In the genomic region with DNA sequence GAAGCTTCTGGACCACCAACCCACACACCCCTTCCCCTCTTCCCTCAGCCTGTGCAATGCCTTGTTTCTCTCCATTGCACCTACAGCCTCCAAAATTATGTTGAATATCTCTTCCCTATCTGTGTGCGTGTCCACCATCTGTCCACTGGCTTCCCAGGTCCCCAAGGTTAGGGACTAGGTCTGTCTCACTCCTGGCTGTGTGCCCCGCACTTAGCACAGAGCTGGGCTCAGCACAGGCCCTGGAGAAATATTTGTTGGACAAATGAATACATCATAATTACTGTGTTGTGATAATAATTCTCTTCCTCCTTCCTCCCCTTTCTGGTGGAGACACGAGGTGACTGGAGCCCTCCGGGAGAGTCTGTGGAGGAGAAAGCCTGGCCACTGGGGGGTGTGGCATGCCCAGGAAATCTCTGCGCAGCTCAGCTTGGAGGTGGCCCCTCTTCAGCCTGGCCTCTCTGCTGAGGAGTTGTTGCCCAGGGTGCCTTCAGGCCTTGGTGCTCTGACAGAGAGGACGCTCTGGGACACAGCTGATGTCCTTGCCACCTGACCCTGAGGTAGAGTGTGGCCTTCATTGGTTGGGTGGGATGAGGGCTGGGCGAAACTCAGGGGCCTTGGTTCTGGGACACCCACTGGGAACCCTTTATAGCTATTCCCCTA, we compare ENCODE assay signal across 10 cellular contexts. TPM values are rescaled to one million over a fixed set of nuclear protein-coding genes. Genes with fewer than 3 reads are reported as not detected.
DNase-seq lines count a peak whose midpoint lies in the region; ATAC-seq, FAIRE-seq and TF ChIP-seq lines count a peak whose summit lies in the region.
"Had no signal": no experiment of that assay in that cellular context is flagged by ENCODE, and none has a peak within 500 bp of the region (broad histone marks: within the 10 kb centered on the region; RNA-seq: fewer than 3 reads in every experiment).

No MANE protein-coding gene starts in this region.

- H2AFZ ChIP-seq in GM12878 (ENCODE audit: control insufficient read depth, low read depth, low read length): no peak overlapping the region

- TF ChIP-seq POLR2A in GM12878 (IDR thresholded peaks at IDR 0.05; ENCODE audit: low read depth, low read length): no peak

- TF ChIP-seq CTCF in GM12878 (IDR thresholded peaks at IDR 0.05 in 2 of 3, conservative IDR thresholded peaks at IDR 0.05 in 1 of 3; ENCODE audit: control insufficient read depth in 2 of 3, extremely low read depth in 1 of 3, insufficient read depth in 1 of 3, low read depth in 3 of 3, low read length in 3 of 3): peak; percentile 4 to 13 (median 10); a peak in 1 of 6 replicates

- no peak overlapping the region for H3K4me2 ChIP-seq in GM12878 (ENCODE audit: control insufficient read depth, insufficient read depth)

- H3K4me1 Mint-ChIP-seq in activated T-cell treated with anti-CD3 and anti-CD28 coated beads, Interleukin-2, amount 50 U/mL, for 72 hours (ENCODE audit: low read depth): peaks cover 23% of the 10 kb centered on the region

- H3K27me3 Mint-ChIP-seq in activated T-cell treated with anti-CD3 and anti-CD28 coated beads, Interleukin-2, amount 50 U/mL, for 72 hours (ENCODE audit: low read depth): peaks cover 7% of the 10 kb centered on the region

- H3K27me3 ChIP-seq in GM12878 (replicated peaks in 1 of 2; ENCODE audit: control insufficient read depth in 2 of 2, insufficient read depth in 2 of 2, low read length in 1 of 2): no peaks in the 10 kb centered on the region
- H3K27me3 ChIP-seq in stomach smooth muscle (ENCODE audit: control insufficient read depth in 1 of 2, insufficient read depth in 2 of 2, low read length in 2 of 2): no peaks in the 10 kb centered on the region

- no peak for TF ChIP-seq EP300 in GM12878 (IDR thresholded peaks at IDR 0.05; ENCODE audit: borderline replicate concordance in 1 of 2, control insufficient read depth in 1 of 2, low read depth in 2 of 2, low read length in 2 of 2)

- WGBS in GM12878 (ENCODE audit: insufficient coverage, insufficient replicate concordance, low lambda C conversion rate, missing lambda C conversion rate): 44% methylated on average over 7 of the region's 7 CpGs

- H3K4me3 ChIP-seq in GM12878 (no peak overlapping the region), stomach smooth muscle (ENCODE audit: low read length in 2 of 2) (no peak overlapping the region)

- FAIRE-seq in GM12878 (lab: Jason Lieb, UNC): no peak

- ATAC-seq in GM12878 (no peak), GM21528 (IDR thresholded peaks at IDR 0.05; ENCODE audit: low FRiP score, unreplicated experiment) (no peak), GM21360 (IDR thresholded peaks at IDR 0.05; ENCODE audit: unreplicated experiment) (no peak)
- ATAC-seq in activated T-cell treated with anti-CD3 and anti-CD28 coated beads, Interleukin-2, amount 50 U/mL, for 72 hours (replicated peaks in 1 of 2): no peak

- peaks cover 15% of the 10 kb centered on the region for H3K79me2 ChIP-seq in GM12878 (ENCODE audit: control insufficient read depth, insufficient read depth, low read length)

- RAD21 ChIA-PET in GM12878 (lab: Charles Lee; ENCODE audit: unreplicated experiment): interaction anchor here (0.8 to 1.9 kb wide), 3 partner anchors 126 to 434 kb away, joined by 3 to 7 read pairs (median 3); no protein-coding TSS in a partner anchor

- SMC1A ChIA-PET in GM12878 (lab: Charles Lee; ENCODE audit: uncharacterized antibody, unreplicated experiment): interaction anchor here (1.1 to 2.4 kb wide), 2 partner anchors 157 to 434 kb away, joined by 3 to 7 read pairs; no protein-coding TSS in a partner anchor

- H3K9me3 ChIP-seq in GM12878 (replicated peaks; ENCODE audit: control insufficient read depth, insufficient read depth, low read length): no peaks in the 10 kb centered on the region; the same call in 2 of the 3 replicates
- H3K9me3 ChIP-seq in stomach smooth muscle (ENCODE audit: control insufficient read depth in 2 of 2, low read length in 2 of 2): no peaks in the 10 kb centered on the region

- no peak overlapping the region for H3K27ac Mint-ChIP-seq in activated T-cell treated with anti-CD3 and anti-CD28 coated beads, Interleukin-2, amount 50 U/mL, for 72 hours

- H3K9me3 Mint-ChIP-seq in activated T-cell treated with anti-CD3 and anti-CD28 coated beads, Interleukin-2, amount 50 U/mL, for 72 hours: no peaks in the 10 kb centered on the region

- H3K4me3 Mint-ChIP-seq in activated T-cell treated with anti-CD3 and anti-CD28 coated beads, Interleukin-2, amount 50 U/mL, for 72 hours: no peak overlapping the region

- no peaks in the 10 kb centered on the region; the same call in 1 of the 2 replicates for H3K4me1 ChIP-seq in GM12878 (ENCODE audit: control insufficient read depth, insufficient read depth, low read length)
- peaks cover 23% of the 10 kb centered on the region for H3K4me1 ChIP-seq in stomach smooth muscle (ENCODE audit: control insufficient read depth, insufficient read depth, low read length)

- H3K36me3 Mint-ChIP-seq in activated T-cell treated with anti-CD3 and anti-CD28 coated beads, Interleukin-2, amount 50 U/mL, for 72 hours (ENCODE audit: insufficient read depth in 2 of 2): peaks cover 5% of the 10 kb centered on the region in 2 donors

- in situ Hi-C loops in GM12878 (cut with MboI): no loop called here

- intact Hi-C loops in GM12878 (cut with micrococcal nuclease; ENCODE audit: unreplicated experiment): loop anchor here (10.0 kb wide), 1 partner anchor 133 kb away; no protein-coding TSS in a partner anchor

- peak; percentile 55; the same call in 1 of the 2 replicates for TF ChIP-seq RAD21 in GM12878 (IDR thresholded peaks at IDR 0.05; ENCODE audit: insufficient read depth, low read depth, low read length)

- no peaks in the 10 kb centered on the region for H4K20me1 ChIP-seq in GM12878 (ENCODE audit: control insufficient read depth, insufficient read depth)

- H3K9ac ChIP-seq in GM12878 (ENCODE audit: control insufficient read depth, insufficient read depth, low read length): no peak overlapping the region
- H3K9ac ChIP-seq in stomach smooth muscle (ENCODE audit: low read length in 2 of 2): peak overlapping the region in 1 of 2 donors; percentile 34

- no TSS peak for BruUV-seq in GM12878 (replicated peaks; lab: Mats Ljungman, UMichigan)

- no peaks in the 10 kb centered on the region for H3K36me3 ChIP-seq in GM12878 (ENCODE audit: control insufficient read depth in 2 of 2, insufficient read depth in 2 of 2, low read length in 1 of 2)
- no peaks in the 10 kb centered on the region for H3K36me3 ChIP-seq in stomach smooth muscle (ENCODE audit: control insufficient read depth in 2 of 2, insufficient read depth in 2 of 2, low read length in 2 of 2)

- peak; percentile 40 to 46 for DNase-seq in SHP77 (lab: John Stamatoyannopoulos, UW)
- DNase-seq in SHP77 treated with DMSO at 0.1 percent for 48 hours (lab: John Stamatoyannopoulos, UW): no peak
- no peak for DNase-seq in GM12878 (ENCODE audit: low read depth, low spot score)
- peak; percentile 58 for DNase-seq in inferior parietal cortex (ENCODE audit: extremely low spot score)
- no peak for DNase-seq in activated T-cell treated with anti-CD3 and anti-CD28 coated beads, Interleukin-2, amount 50 U/mL, for 72 hours
- DNase-seq: activated CD4-positive, alpha-beta T cell treated with anti-CD3 and anti-CD28 coated beads for 4 hours had no signal

- CTCF ChIA-PET in GM12878 (lab: Yijun Ruan, JAX): interaction anchor here (0.9 to 1.9 kb wide), 4 partner anchors 16 to 434 kb away, joined by 3 to 9 read pairs (median 6); partner anchors contain the start of gene CNEP1R1

- POLR2A ChIA-PET in GM12878 (lab: Charles Lee): no interaction called here

- H3K27ac ChIP-seq in GM12878 (ENCODE audit: control insufficient read depth, insufficient read depth) (no peak overlapping the region), stomach smooth muscle (ENCODE audit: low read length) (peak overlapping the region; percentile 88)
- H3K27ac ChIP-seq: C4-2B had no signal

TF ChIP-seq in GM12878, 131 proteins besides CTCF, POLR2A, EP300 and RAD21:
- TF ChIP-seq KLF5 (IDR thresholded peaks at IDR 0.05; ENCODE audit: partially characterized antibody) (no peak), ZNF274 (IDR thresholded peaks at IDR 0.05; ENCODE audit: insufficient read depth, insufficient read length) (no peak), CBFB (IDR thresholded peaks at IDR 0.05; ENCODE audit: low read depth) (no peak), BHLHE40 (IDR thresholded peaks at IDR 0.05; ENCODE audit: borderline replicate concordance in 1 of 2, low read depth in 2 of 2, low read length in 1 of 2) (no peak), MTA2 (IDR thresholded peaks at IDR 0.05; ENCODE audit: low read depth) (no peak), SMC3 (IDR thresholded peaks at IDR 0.05; ENCODE audit: borderline replicate concordance, low read length) (peak; percentile 15; the same call in 1 of the 2 replicates)
TF ChIP-seq in GM12878: peak in this region for 1.

RNA-seq across cellular contexts. Expression of gene BRD7, which starts 3.3 kb away (rescaled TPM):
- 36.9 and 40.9 TPM in 2 replicates for total RNA-seq in GM12878 (2013; cell fraction: nucleolus; rRNA removed)
- total RNA-seq in GM12878 (2014; rRNA removed) (54.3 and 56.3 TPM in 2 replicates), GM12878 (2014; rRNA removed; fragmentation: Illumina TruSeq; extraction: Trizol) (74.5 and 74.7 TPM in 2 replicates), GM12878 (2021) (65.2 and 67.4 TPM in 2 replicates)
- 23.7 TPM for polyA plus RNA-seq in GM12878 (2011; ENCODE audit: low read depth)
- polyA plus RNA-seq in GM12878 (2011; rRNA removed) (64.4 and 85.4 TPM in 2 replicates), GM12878 (2014; fragmentation: Illumina TruSeq; extraction: Trizol) (74.6 and 113 TPM in 2 replicates), GM12878 (2014; fragmentation: Nextera tagmentation; extraction: Ambion mirVana) (10 to 100 TPM; 16.9 to 36.5 TPM), GM12878 (2014; rRNA removed) (44.4 and 47.8 TPM in 2 replicates), GM12878 (2016; fragmentation: Nextera tagmentation; extraction: Ambion mirVana) (10 to 100 TPM; 18.9 to 47.6 TPM)
- polyA plus RNA-seq in GM12878 (2011; cell fraction: cytosol; rRNA removed): 22.9 and 27.6 TPM in 2 replicates
- 26.8 and 33.9 TPM in 2 replicates for polyA plus RNA-seq in GM12878 (2011; cell fraction: nucleus; rRNA removed)
- 27.2 and 43.0 TPM in 2 replicates for polyA plus RNA-seq in GM12878 (2012)
- polyA minus RNA-seq in GM12878 (2011; rRNA and poly(A)+ RNA removed): 34.6 and 42.2 TPM in 2 replicates
- 16.4 and 19.0 TPM in 2 replicates for polyA minus RNA-seq in GM12878 (2011; cell fraction: cytosol; rRNA and poly(A)+ RNA removed)
- 19.5 and 29.7 TPM in 2 replicates for polyA minus RNA-seq in GM12878 (2011; cell fraction: nucleus; rRNA and poly(A)+ RNA removed)
- total RNA-seq in activated T-cell treated with anti-CD3 and anti-CD28 coated beads, Interleukin-2, amount 50 U/mL, for 72 hours: 10 to 100 TPM; 74.8 to 84.2 TPM

Comparison
In these comparisons a context has a peak if more than half of its experiments do, and no peak if none do; other contexts are left out.
1. DNase-seq: peak in SHP77 (2 of 2) and inferior parietal cortex (single experiment); none in SHP77 treated with DMSO at 0.1 percent for 48 hours (single experiment), GM12878 (single experiment) and activated T-cell treated with anti-CD3 and anti-CD28 coated beads, Interleukin-2, amount 50 U/mL, for 72 hours (0 of 2).